In the genomic region with DNA sequence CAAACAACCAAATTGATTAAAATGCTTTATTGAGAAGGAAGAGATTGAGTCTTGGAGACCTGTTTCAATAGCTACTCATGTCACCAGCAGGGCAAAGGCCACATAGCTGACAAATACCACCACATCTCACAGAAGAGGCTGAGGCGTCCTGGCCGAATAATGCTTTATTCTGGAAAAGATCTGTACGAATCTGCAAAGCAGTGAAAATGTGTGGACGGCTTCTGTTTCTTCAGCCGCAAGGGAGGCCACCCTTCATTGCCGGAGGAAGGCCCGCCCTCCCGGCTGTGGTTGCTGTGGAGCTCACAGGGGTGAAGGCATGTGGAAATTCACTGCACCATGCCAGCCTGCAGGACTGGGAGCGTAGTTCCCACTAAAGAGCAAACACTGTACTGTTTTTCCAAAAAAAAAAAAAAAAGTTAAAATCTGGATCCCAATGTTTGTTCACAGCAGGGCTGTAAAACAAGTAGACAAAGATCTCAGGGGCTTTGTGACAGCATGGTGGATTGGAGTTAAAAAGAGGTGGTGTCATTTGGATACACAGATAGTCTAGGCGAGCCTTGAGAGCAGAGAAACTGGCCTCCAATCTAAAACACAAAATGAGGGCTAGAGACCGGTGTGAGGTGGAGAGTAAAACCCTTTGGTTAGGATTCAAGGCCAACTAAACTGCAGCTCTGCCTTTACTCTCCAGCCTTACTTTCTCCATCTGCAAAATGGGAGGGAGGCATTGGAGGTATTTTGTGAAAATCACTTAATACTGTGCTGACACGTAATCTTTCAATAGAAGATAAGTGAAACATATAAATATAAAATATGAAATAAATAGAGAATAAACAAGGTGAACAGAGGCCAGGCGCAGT, we compare ENCODE assay signal across 11 cellular contexts.
A peak's percentile ranks its signal among the peaks of the same experiment; 100 is the strongest.
DNase-seq lines count a peak whose midpoint lies in the region; ATAC-seq and TF ChIP-seq lines count a peak whose summit lies in the region.
"Had no signal": no experiment of that assay in that cellular context is flagged by ENCODE, and none has a peak within 500 bp of the region (broad histone marks: within the 10 kb centered on the region; RNA-seq: fewer than 3 reads in every experiment).

No MANE protein-coding gene starts in this region.

- H3K27me3 ChIP-seq in PC-9 (ENCODE audit: insufficient read depth, low read depth) (no peaks in the 10 kb centered on the region), neural progenitor cell (no peaks in the 10 kb centered on the region)
- H3K27me3 ChIP-seq: ovary had no signal

- peaks cover 7% of the 10 kb centered on the region for H3K27me3 Mint-ChIP-seq in neural progenitor cell (ENCODE audit: insufficient read depth, low read depth)
- H3K27me3 Mint-ChIP-seq in stimulated activated memory B cell treated with anti-CD40 and anti-IgM and Interleukin-4, amounts not matched to agents 10 μg/mL and 1 μg/mL and 100 μg/mL, for 72 hours, result peaks cover 17% of the 10 kb centered on the region

- H3F3A ChIP-seq in PC-9 (ENCODE audit: insufficient read depth, low read depth) (peaks cover 23% of the 10 kb centered on the region), neural progenitor cell (ENCODE audit: low read depth) (no peaks in the 10 kb centered on the region)

- H3K9me3 ChIP-seq in PC-9 (ENCODE audit: insufficient read depth, low read depth) (no peaks in the 10 kb centered on the region), neural progenitor cell (ENCODE audit: low read depth) (no peaks in the 10 kb centered on the region)
- H3K9me3 ChIP-seq: ovary had no signal

- no peaks in the 10 kb centered on the region for H3K9me2 ChIP-seq in PC-9 (ENCODE audit: insufficient read depth)

- no peaks in the 10 kb centered on the region for H4K20me1 ChIP-seq in PC-9 (ENCODE audit: insufficient read depth)
- no peaks in the 10 kb centered on the region for H4K20me1 ChIP-seq in neural progenitor cell (ENCODE audit: low read depth)

- H3K4me2 ChIP-seq in PC-9 (peak overlapping the region; percentile 64), neural progenitor cell (no peak overlapping the region)

- H3K36me3 Mint-ChIP-seq in neural progenitor cell, result no peaks in the 10 kb centered on the region
- H3K36me3 Mint-ChIP-seq in stimulated activated memory B cell treated with anti-CD40 and anti-IgM and Interleukin-4, amounts not matched to agents 10 μg/mL and 1 μg/mL and 100 μg/mL, for 72 hours, result no peaks in the 10 kb centered on the region

- ATAC-seq in stimulated activated memory B cell treated with anti-CD40 and anti-IgM and Interleukin-4, amounts not matched to agents 10 μg/mL and 1 μg/mL and 100 μg/mL, for 72 hours, result no peak
- ATAC-seq in GM19463 (IDR thresholded peaks at IDR 0.05; ENCODE audit: unreplicated experiment), result no peak
- ATAC-seq in activated CD4-positive, CD25-positive, alpha-beta regulatory T cell treated with anti-CD3 and anti-CD28 coated beads, Interleukin-2, amount 50 U/mL, for 24 hours, result no peak

- TF ChIP-seq CTCF in PC-9 (conservative IDR thresholded peaks at IDR 0.05) (no peak), neural progenitor cell (IDR thresholded peaks at IDR 0.05) (no peak)

- peak; percentile 65 for DNase-seq in AG08396 (ENCODE audit: low spot score)
- peak; percentile 3 to 35 for DNase-seq in PC-9
- peak; percentile 52 for DNase-seq in foreskin melanocyte
- no peak for DNase-seq in neural progenitor cell (ENCODE audit: low spot score)
- no peak for DNase-seq in HUDEP-2 (lab: John Stamatoyannopoulos, UW; ENCODE audit: unreplicated experiment in 76 of 76)
- DNase-seq: activated CD4-positive, alpha-beta T cell treated with anti-CD3 and anti-CD28 coated beads, Interleukin-2, amount 10 ng/mL, durations not matched to agents 7 days and 5 days; NCI-H1092 treated with DMSO at 0.1 percent for 48 hours; ovary had no signal

- BruUV-seq in PC-9 (replicated peaks; lab: Mats Ljungman, UMichigan), result no TSS peak

- peak overlapping the region; percentile 33 for H3K27ac Mint-ChIP-seq in neural progenitor cell
- H3K27ac Mint-ChIP-seq in stimulated activated memory B cell treated with anti-CD40 and anti-IgM and Interleukin-4, amounts not matched to agents 10 μg/mL and 1 μg/mL and 100 μg/mL, for 72 hours, result no peak overlapping the region
- H3K27ac Mint-ChIP-seq: activated CD4-positive, alpha-beta T cell treated with anti-CD3 and anti-CD28 coated beads, Interleukin-2, amount 10 ng/mL, durations not matched to agents 7 days and 5 days had no signal

- H3K79me2 ChIP-seq in PC-9 (ENCODE audit: low read depth), result no peaks in the 10 kb centered on the region
- no peaks in the 10 kb centered on the region for H3K79me2 ChIP-seq in neural progenitor cell (ENCODE audit: low read depth)

- intact Hi-C loops in PC-9 (cut with micrococcal nuclease; ENCODE audit: unreplicated experiment), result no loop called here

- peaks cover 46% of the 10 kb centered on the region for H3K4me1 Mint-ChIP-seq in neural progenitor cell
- H3K4me1 Mint-ChIP-seq in stimulated activated memory B cell treated with anti-CD40 and anti-IgM and Interleukin-4, amounts not matched to agents 10 μg/mL and 1 μg/mL and 100 μg/mL, for 72 hours, result no peaks in the 10 kb centered on the region
- H3K4me1 Mint-ChIP-seq: activated CD4-positive, alpha-beta T cell treated with anti-CD3 and anti-CD28 coated beads, Interleukin-2, amount 10 ng/mL, durations not matched to agents 7 days and 5 days had no signal

- H3K4me3 Mint-ChIP-seq in neural progenitor cell, result peak overlapping the region; percentile 59
- no peak overlapping the region for H3K4me3 Mint-ChIP-seq in stimulated activated memory B cell treated with anti-CD40 and anti-IgM and Interleukin-4, amounts not matched to agents 10 μg/mL and 1 μg/mL and 100 μg/mL, for 72 hours
- H3K4me3 Mint-ChIP-seq: activated CD4-positive, alpha-beta T cell treated with anti-CD3 and anti-CD28 coated beads, Interleukin-2, amount 10 ng/mL, durations not matched to agents 7 days and 5 days had no signal

- H2AFZ ChIP-seq in PC-9 (peak overlapping the region; percentile 70), neural progenitor cell (replicated peaks) (peak overlapping the region; percentile 64)

- peak overlapping the region; percentile 4; the same call in 1 of the 2 replicates for H3K4me3 ChIP-seq in PC-9
- no peak overlapping the region for H3K4me3 ChIP-seq in neural progenitor cell
- H3K4me3 ChIP-seq: ovary had no signal

- peaks cover 33% of the 10 kb centered on the region for H3K4me1 ChIP-seq in PC-9 (replicated peaks; ENCODE audit: insufficient read depth)
- H3K4me1 ChIP-seq in neural progenitor cell, result peaks cover 15% of the 10 kb centered on the region

- no peaks in the 10 kb centered on the region for H3K36me3 ChIP-seq in PC-9 (ENCODE audit: low read depth)
- H3K36me3 ChIP-seq in neural progenitor cell, result no peaks in the 10 kb centered on the region
- H3K36me3 ChIP-seq: ovary had no signal

- H3K9me3 Mint-ChIP-seq in neural progenitor cell, result no peaks in the 10 kb centered on the region
- peaks cover 7% of the 10 kb centered on the region for H3K9me3 Mint-ChIP-seq in stimulated activated memory B cell treated with anti-CD40 and anti-IgM and Interleukin-4, amounts not matched to agents 10 μg/mL and 1 μg/mL and 100 μg/mL, for 72 hours
- H3K9me3 Mint-ChIP-seq: activated CD4-positive, alpha-beta T cell treated with anti-CD3 and anti-CD28 coated beads, Interleukin-2, amount 10 ng/mL, durations not matched to agents 7 days and 5 days had no signal

- no peak overlapping the region for H3K9ac ChIP-seq in neural progenitor cell

- POLR2A ChIA-PET in PC-9 (lab: Charles Lee; ENCODE audit: unreplicated experiment), result no interaction called here

- peak overlapping the region; percentile 60 for H3K27ac ChIP-seq in PC-9
- H3K27ac ChIP-seq in neural progenitor cell, result no peak overlapping the region
- H3K27ac ChIP-seq: ovary had no signal

- CTCF ChIA-PET in PC-9 (lab: Charles Lee), result no interaction called here

Comparison
In these comparisons a context has a peak if more than half of its experiments do, and no peak if none do; other contexts are left out.
1. DNase-seq: peak in AG08396 (single experiment), PC-9 (2 of 2) and foreskin melanocyte (single experiment); none in neural progenitor cell (single experiment) and HUDEP-2 (0 of 76).